7 cellular contexts compared by ENCODE assay signal in genomic region chr7:22728416-22729029, GRCh38. TPM values are rescaled to one million over a fixed set of nuclear protein-coding genes. Genes with fewer than 3 reads are reported as not detected.
DNase-seq lines count a peak whose midpoint lies in the region; ATAC-seq and TF ChIP-seq lines count a peak whose summit lies in the region.

No MANE protein-coding gene starts in this region.

- ATAC-seq in left lung (no peak), GM18870 (IDR thresholded peaks at IDR 0.05; ENCODE audit: unreplicated experiment) (no peak)

- peaks cover 15% of the 10 kb centered on the region; the same call in 1 of the 2 replicates for H3K36me3 ChIP-seq in HUES6 (ENCODE audit: control insufficient read depth, insufficient read depth, low read length)
- no peaks in the 10 kb centered on the region for H3K36me3 ChIP-seq in WERI-Rb-1
- H3K36me3 ChIP-seq in left lung: peaks cover 0 to 16% of the 10 kb centered on the region in 2 donors

- H3K9ac ChIP-seq in HUES6 (ENCODE audit: low read length): no peak overlapping the region

- intact Hi-C loops in left lung (cut with DNase I) (no loop called here), lower leg skin (cut with DNase I; ENCODE audit: low total_unique reads) (loop anchor here (10.0 kb wide), 1 partner anchor 164 kb away; no protein-coding TSS in a partner anchor)

- peaks cover 31% of the 10 kb centered on the region for H3K4me1 ChIP-seq in HUES6 (ENCODE audit: control insufficient read depth, insufficient read depth, low read length)
- peaks cover 13 to 71% of the 10 kb centered on the region in 2 donors for H3K4me1 ChIP-seq in left lung

- H3K27me3 ChIP-seq in HUES6 (ENCODE audit: control insufficient read depth, insufficient read depth, low read length) (no peaks in the 10 kb centered on the region), WERI-Rb-1 (ENCODE audit: insufficient read depth, low read depth, severe bottlenecking) (no peaks in the 10 kb centered on the region), left lung (peaks cover 0 to 12% of the 10 kb centered on the region in 2 donors)

- H3K9me3 ChIP-seq in HUES6 (ENCODE audit: control insufficient read depth, insufficient read depth, low read depth, low read length) (no peaks in the 10 kb centered on the region), WERI-Rb-1 (ENCODE audit: severe bottlenecking) (no peaks in the 10 kb centered on the region), left lung (no peaks in the 10 kb centered on the region)

- no peak for TF ChIP-seq POLR2A in lower leg skin (IDR thresholded peaks at IDR 0.05)

- H3K27ac ChIP-seq in HUES6 (ENCODE audit: low read depth, low read length): no peak overlapping the region
- no peak overlapping the region for H3K27ac ChIP-seq in WERI-Rb-1
- peak overlapping the region in 1 of 2 donors; percentile 79 for H3K27ac ChIP-seq in left lung

- DNase-seq in Daoy (ENCODE audit: low read depth): peak; percentile 73
- no peak for DNase-seq in WERI-Rb-1
- DNase-seq in left lung: no peak
- DNase-seq in NCI-H1048 (lab: John Stamatoyannopoulos, UW): no peak
- no peak for DNase-seq in lower leg skin (ENCODE audit: low spot score in 2 of 2)

- TF ChIP-seq CTCF in WERI-Rb-1 (IDR thresholded peaks at IDR 0.05; ENCODE audit: low read depth, low read length) (peak; percentile 48), left lung (IDR thresholded peaks at IDR 0.05) (peak; percentile 17 to 44), lower leg skin (IDR thresholded peaks at IDR 0.05) (no peak)

- H3K4me3 ChIP-seq in HUES6 (ENCODE audit: low read depth, low read length): peak overlapping the region; percentile 46; the same call in 1 of the 2 replicates
- H3K4me3 ChIP-seq in WERI-Rb-1 (ENCODE audit: low read depth, low read length): no peak overlapping the region
- peak overlapping the region in 1 of 2 donors; percentile 44 for H3K4me3 ChIP-seq in left lung
- no peak overlapping the region for H3K4me3 ChIP-seq in lower leg skin (ENCODE audit: low read depth, poor library complexity, severe bottlenecking)

- WGBS in lower leg skin, 2 donors: 100% methylated on average over 1 of the region's 1 CpG

RNA-seq across cellular contexts. Expression of gene IL6, which starts 1.5 kb away (rescaled TPM):
- total RNA-seq in Daoy (2014; rRNA removed; shearing (Covaris generic)): 74.2 and 77.6 TPM in 2 replicates
- total RNA-seq in left lung (1 to 10 TPM; 2.1 to 9.4 TPM), lower leg skin (1 to 10 TPM in 2 of 4 donors, not detected in 2; 1.7 to 9.1 TPM)

Comparison
In these comparisons a context has a peak if more than half of its experiments do, and no peak if none do; other contexts are left out.
1. CTCF ChIP-seq: peak in WERI-Rb-1 (single experiment) and left lung (2 of 2); none in lower leg skin (0 of 3).